In the genomic region with DNA sequence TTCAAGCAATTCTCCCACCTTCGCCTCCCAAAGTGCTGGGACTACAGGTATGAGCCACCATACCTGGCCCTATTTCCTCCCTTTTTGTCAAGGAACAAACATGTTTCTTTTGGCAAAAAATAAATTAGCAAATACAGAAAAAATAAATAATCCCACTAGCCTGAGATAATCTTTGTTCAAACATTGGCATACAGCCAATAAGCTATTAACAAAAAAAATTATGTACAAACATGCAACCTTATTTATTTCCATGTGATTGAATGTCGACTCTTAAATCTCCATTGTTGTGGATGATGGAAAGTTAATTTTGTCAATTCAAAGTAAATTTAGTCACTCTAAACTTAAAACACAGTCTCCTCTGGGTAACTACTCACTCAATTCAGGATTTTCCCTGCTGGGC, we compare ENCODE assay signal across 23 cellular contexts. TPM values are rescaled to one million over a fixed set of nuclear protein-coding genes. Genes with fewer than 3 reads are reported as not detected.
DNase-seq lines count a peak whose midpoint lies in the region; ATAC-seq, FAIRE-seq and TF ChIP-seq lines count a peak whose summit lies in the region.
"Had no signal": no experiment of that assay in that cellular context is flagged by ENCODE, and none has a peak within 500 bp of the region (broad histone marks: within the 10 kb centered on the region; RNA-seq: fewer than 3 reads in every experiment).

No MANE protein-coding gene starts in this region.

- H3K9ac ChIP-seq in IMR-90 (ENCODE audit: low read depth, low read length), result no peak overlapping the region
- no peak overlapping the region for H3K9ac ChIP-seq in K562 (ENCODE audit: insufficient read depth in 1 of 2, low read depth in 2 of 2, low read length in 2 of 2)
- no peak overlapping the region for H3K9ac ChIP-seq in SK-N-SH
- H3K9ac ChIP-seq: BLaER1 had no signal

- no peak overlapping the region for H3K56ac ChIP-seq in IMR-90 (ENCODE audit: extremely low read depth, insufficient read depth, low read length)

- H4K8ac ChIP-seq in IMR-90 (ENCODE audit: low read depth in 2 of 2, low read length in 2 of 2), result no peak overlapping the region

- H3K9me2 ChIP-seq in SK-N-SH, result no peaks in the 10 kb centered on the region

- peak overlapping the region; percentile 35 for H2AK5ac ChIP-seq in IMR-90 (ENCODE audit: low read depth, low read length)

- in situ Hi-C loops in IMR-90 (cut with MboI; ENCODE audit: low sequenced_read_pairs), result no loop called here
- in situ Hi-C loops in K562 (cut with MboI), result no loop called here

- intact Hi-C loops in IMR-90 (cut with micrococcal nuclease), result no loop called here
- intact Hi-C loops in K562 (cut with micrococcal nuclease), result no loop called here

- H4K20me1 ChIP-seq in IMR-90 (ENCODE audit: insufficient read depth, low read length) (no peaks in the 10 kb centered on the region), K562 (replicated peaks; ENCODE audit: control insufficient read depth, insufficient read depth, low read length) (no peaks in the 10 kb centered on the region), SK-N-SH (ENCODE audit: insufficient read depth) (no peaks in the 10 kb centered on the region)
- H4K20me1 ChIP-seq: BLaER1 had no signal

- H3K4ac ChIP-seq in IMR-90 (ENCODE audit: low read depth, low read length), result no peak overlapping the region; the same call in 1 of the 2 replicates

- no peak overlapping the region for H2BK5ac ChIP-seq in IMR-90 (ENCODE audit: low read depth, low read length, poor library complexity, severe bottlenecking)

- H3K14ac ChIP-seq in IMR-90 (replicated peaks; ENCODE audit: low read depth, low read length), result no peak overlapping the region

- peak overlapping the region; percentile 2; the same call in 1 of the 2 replicates for H2BK120ac ChIP-seq in IMR-90 (ENCODE audit: low read depth, low read length)

- no peak overlapping the region for H3K27ac ChIP-seq in HEK293 (ENCODE audit: extremely low read depth, low read depth, low read length)
- H3K27ac ChIP-seq in IMR-90 (ENCODE audit: insufficient read depth, low read length), result no peak overlapping the region
- H3K27ac ChIP-seq in K562 (ENCODE audit: extremely low read depth, low read depth, low read length), result no peak overlapping the region
- H3K27ac ChIP-seq in SK-N-SH (ENCODE audit: low read depth in 2 of 2, low read length in 1 of 2), result no peak overlapping the region
- H3K27ac ChIP-seq: BLaER1 had no signal

- no peaks in the 10 kb centered on the region for H3K9me3 ChIP-seq in HEK293 (ENCODE audit: control insufficient read depth, insufficient read depth, low read depth, low read length)
- no peaks in the 10 kb centered on the region for H3K9me3 ChIP-seq in IMR-90 (ENCODE audit: control insufficient read depth, insufficient read depth, low read length)
- no peaks in the 10 kb centered on the region for H3K9me3 ChIP-seq in K562 (replicated peaks; ENCODE audit: control insufficient read depth, insufficient read depth, low read depth, low read length)
- no peaks in the 10 kb centered on the region for H3K9me3 ChIP-seq in SK-N-SH
- H3K9me3 ChIP-seq: BE2C, BLaER1, Caco-2 had no signal

- no peak overlapping the region for H2AK9ac ChIP-seq in IMR-90 (replicated peaks; ENCODE audit: low read depth, low read length, poor library complexity)

- no peak for TF ChIP-seq POLR2A in IMR-90 (IDR thresholded peaks at IDR 0.05; ENCODE audit: low read depth, low read length)
- no peak for TF ChIP-seq POLR2A in K562 (conservative IDR thresholded peaks at IDR 0.05)

- WGBS in IMR-90 (ENCODE audit: extremely low coverage in 2 of 2, insufficient read length in 1 of 2), 2 experiments, result no CpG with 5 or more reads among the region's 2 CpGs
- WGBS in K562 (ENCODE audit: insufficient coverage, low coverage, missing lambda C conversion rate), result 48% methylated on average over 2 of the region's 2 CpGs
- 18% methylated on average over 2 of the region's 2 CpGs for WGBS in SK-N-SH (ENCODE audit: low lambda C conversion rate)

- no peak overlapping the region for H4K91ac ChIP-seq in IMR-90 (ENCODE audit: insufficient read depth, low read depth, low read length)

- no peaks in the 10 kb centered on the region for H3K36me3 ChIP-seq in HEK293 (ENCODE audit: control insufficient read depth in 2 of 2, insufficient read depth in 1 of 2, low read length in 2 of 2)
- no peaks in the 10 kb centered on the region for H3K36me3 ChIP-seq in IMR-90 (ENCODE audit: control insufficient read depth, insufficient read depth, low read length)
- peaks cover 3% of the 10 kb centered on the region; the same call in 2 of the 3 replicates for H3K36me3 ChIP-seq in K562 (ENCODE audit: control insufficient read depth, insufficient read depth, low read length)
- no peaks in the 10 kb centered on the region for H3K36me3 ChIP-seq in SK-N-SH (replicated peaks in 1 of 2; ENCODE audit: control insufficient read depth in 1 of 2, insufficient read depth in 2 of 2, low read length in 1 of 2)
- H3K36me3 ChIP-seq: BE2C, BLaER1 had no signal

- CTCF ChIA-PET in HEK293 (lab: Yijun Ruan, JAX) (interaction anchor here (2.8 to 3.3 kb wide), 2 partner anchors 22 to 88 kb away, joined by 12 to 13 read pairs; no protein-coding TSS in a partner anchor), IMR-90 (lab: Yijun Ruan, JAX) (interaction anchor here (1.0 kb wide), 1 partner anchor 14 kb away, joined by 5 read pairs; no protein-coding TSS in a partner anchor), K562 (lab: Yijun Ruan, JAX; ENCODE audit: low intra/inter-chr PET ratio) (interaction anchor here (0.7 kb wide), 1 partner anchor 971 kb away, joined by 3 read pairs; no protein-coding TSS in a partner anchor), SK-N-SH (lab: Yijun Ruan, JAX) (interaction anchor here (1.5 to 2.8 kb wide), 3 partner anchors 9 to 88 kb away, joined by 3 to 13 read pairs (median 10); no protein-coding TSS in a partner anchor)

- H3K4me1 ChIP-seq in HEK293 (ENCODE audit: control insufficient read depth, insufficient read depth, low read length) (no peaks in the 10 kb centered on the region), IMR-90 (ENCODE audit: control insufficient read depth, insufficient read depth, low read length) (peaks cover 13% of the 10 kb centered on the region), K562 (replicated peaks in 1 of 2; ENCODE audit: control insufficient read depth in 2 of 2, insufficient read depth in 2 of 2, low read length in 2 of 2) (peaks cover 4% of the 10 kb centered on the region in 2 experiments; a peak in 4 of 5 replicates), SK-N-SH (ENCODE audit: control insufficient read depth in 1 of 2, insufficient read depth in 2 of 2, low read depth in 1 of 2, low read length in 1 of 2) (no peaks in the 10 kb centered on the region)
- H3K4me1 ChIP-seq: BE2C, Caco-2 had no signal

- BruUV-seq in IMR-90 (replicated peaks; lab: Mats Ljungman, UMichigan) (no TSS peak), K562 (replicated peaks; lab: Mats Ljungman, UMichigan) (no TSS peak)

- H3K27me3 ChIP-seq in IMR-90 (ENCODE audit: control insufficient read depth, insufficient read depth, low read length) (no peaks in the 10 kb centered on the region), K562 (ENCODE audit: control insufficient read depth in 2 of 2, insufficient read depth in 2 of 2, low read length in 2 of 2) (no peaks in the 10 kb centered on the region), SK-N-SH (ENCODE audit: insufficient read depth) (no peaks in the 10 kb centered on the region)
- H3K27me3 ChIP-seq: BE2C, BLaER1 had no signal

- H3K79me1 ChIP-seq in IMR-90 (ENCODE audit: low read depth in 1 of 2, low read length in 2 of 2), result 0 out of 4 replicates have a peak, but pooled peaks cover 0 to 4% of the 10 kb centered on the region in 2 experiments

- no peak overlapping the region for H3K4me2 ChIP-seq in IMR-90 (ENCODE audit: low read depth, low read length)
- H3K4me2 ChIP-seq in K562 (ENCODE audit: insufficient read depth, low read length), result no peak overlapping the region
- no peak overlapping the region for H3K4me2 ChIP-seq in SK-N-SH
- H3K4me2 ChIP-seq: BLaER1 had no signal

- ATAC-seq in IMR-90 (ENCODE audit: low read depth), result no peak
- ATAC-seq in K562, result no peak
- ATAC-seq: CD8-positive, alpha-beta T cell had no signal

- TF ChIP-seq EP300 in K562 (IDR thresholded peaks at IDR 0.05; ENCODE audit: low read length) (no peak), SK-N-SH (IDR thresholded peaks at IDR 0.05; ENCODE audit: borderline replicate concordance in 1 of 2, low read depth in 1 of 2, low read length in 1 of 2) (no peak)

- H3F3A ChIP-seq in SK-N-SH (replicated peaks; ENCODE audit: insufficient read depth), result no peaks in the 10 kb centered on the region

- H2AFZ ChIP-seq in IMR-90 (replicated peaks; ENCODE audit: low read length, poor library complexity) (no peak overlapping the region), K562 (ENCODE audit: low read depth, low read length) (no peak overlapping the region), SK-N-SH (ENCODE audit: low read depth) (no peak overlapping the region)

- TF ChIP-seq RAD21 in IMR-90 (IDR thresholded peaks at IDR 0.05; ENCODE audit: low read length), result no peak
- no peak for TF ChIP-seq RAD21 in K562 (CRISPR knock-in tag; conservative IDR thresholded peaks at IDR 0.05 in 1 of 2, IDR thresholded peaks at IDR 0.05 in 1 of 2)
- no peak for TF ChIP-seq RAD21 in SK-N-SH (IDR thresholded peaks at IDR 0.05; ENCODE audit: low read length)

- peak overlapping the region; percentile 49; the same call in 1 of the 2 replicates for H2BK20ac ChIP-seq in IMR-90 (ENCODE audit: low read depth, low read length)

- H3K4me3 ChIP-seq in HEK293 (ENCODE audit: low read depth, low read length), result no peak overlapping the region
- no peak overlapping the region for H3K4me3 ChIP-seq in IMR-90 (ENCODE audit: insufficient read depth, low read depth, low read length)
- no peak overlapping the region for H3K4me3 ChIP-seq in K562
- no peak overlapping the region for H3K4me3 ChIP-seq in SK-N-SH (ENCODE audit: low read depth in 2 of 2, low read length in 1 of 2)
- H3K4me3 ChIP-seq: BLaER1 had no signal

- TF ChIP-seq CTCF in HEK293 (tag by site-specific recombination; IDR thresholded peaks at IDR 0.05) (no peak), IMR-90 (conservative IDR thresholded peaks at IDR 0.05; ENCODE audit: low read depth, low read length) (no peak), K562 (IDR thresholded peaks at IDR 0.05 in 2 of 3, conservative IDR thresholded peaks at IDR 0.05 in 1 of 3; ENCODE audit: insufficient read depth in 2 of 3, low read depth in 1 of 3, low read length in 3 of 3) (no peak), SK-N-SH (IDR thresholded peaks at IDR 0.05) (no peak)

- POLR2A ChIA-PET in HEK293 (lab: Yijun Ruan, JAX) (no interaction called here), IMR-90 (lab: Charles Lee; ENCODE audit: unreplicated experiment) (no interaction called here), K562 (lab: Yijun Ruan, JAX) (interaction anchor here (0.7 to 2.3 kb wide), 2 partner anchors 10 to 1596 kb away, joined by 3 to 10 read pairs; no protein-coding TSS in a partner anchor), SK-N-SH (lab: Yijun Ruan, JAX) (no interaction called here)

- H3K79me2 ChIP-seq in K562 (ENCODE audit: control insufficient read depth, insufficient read depth, low read length) (no peaks in the 10 kb centered on the region), SK-N-SH (ENCODE audit: insufficient read depth) (no peaks in the 10 kb centered on the region)

- dilution Hi-C loops in IMR-90 (cut with HindIII; ENCODE audit: low sequenced_read_pairs, unreplicated experiment), result no loop called here

- no peak overlapping the region for H3K23ac ChIP-seq in IMR-90 (ENCODE audit: low read depth, low read length)

- H3K9me1 ChIP-seq in IMR-90 (ENCODE audit: insufficient read depth, low read length) (0 out of 2 replicates have a peak, but pooled peaks cover 4% of the 10 kb centered on the region), K562 (ENCODE audit: control insufficient read depth, insufficient read depth, low read length) (no peaks in the 10 kb centered on the region)

- H3K18ac ChIP-seq in IMR-90 (ENCODE audit: low read depth, low read length), result no peak overlapping the region

- peak overlapping the region; percentile 15; the same call in 1 of the 3 replicates for H2BK15ac ChIP-seq in IMR-90 (ENCODE audit: low read depth, low read length)

- DNase-seq in IMR-90 (no peak), K562 (ENCODE audit: extremely low read depth in 1 of 4, low spot score in 3 of 4) (no peak), CD1c-positive myeloid dendritic cell (ENCODE audit: extremely low spot score) (no peak), SK-N-SH (no peak)
- DNase-seq: 8988T; ACHN; BE2C; C1 segment of cervical spinal cord; Caco-2; Calu3; CD4-positive, alpha-beta T cell; CD8-positive, alpha-beta T cell; DMS79 treated with DMSO at 0.1 percent for 48 hours; GF-D8 had no signal

- FAIRE-seq in K562 (lab: Jason Lieb, UNC), result no peak
- FAIRE-seq: A204.1, D721Med, G401.6, GM12891, GM19239 had no signal

- no peak overlapping the region for H4K5ac ChIP-seq in IMR-90 (ENCODE audit: low read depth, low read length)

RNA-seq across cellular contexts. Expression of gene IL16, which starts 18.3 kb away (rescaled TPM):
- total RNA-seq in IMR-90 (2012; rRNA removed) (under 0.01 and 0.18 TPM in 2 replicates), K562 (2014; rRNA removed) (5.6 and 5.9 TPM in 2 replicates), K562 (2014; rRNA removed; fragmentation: Illumina TruSeq; extraction: Trizol) (8.7 and 10.6 TPM in 2 replicates), K562 (2015; rRNA removed; fragmentation: Illumina TruSeq; extraction: Trizol) (7.6 and 8.1 TPM in 2 replicates), K562 (2021) (16.0 and 16.8 TPM in 2 replicates)
- polyA plus RNA-seq in IMR-90 (2012; rRNA removed) (0.24 and 0.27 TPM in 2 replicates), K562 (2011; rRNA removed) (3.1 and 13.3 TPM in 2 replicates), K562 (2014; fragmentation: Illumina TruSeq; extraction: Trizol) (15.2 and 17.7 TPM in 2 replicates), K562 (2014; fragmentation: Nextera tagmentation; extraction: Ambion mirVana) (1 to 10 TPM; 1.4 to 1.9 TPM), K562 (2014; rRNA removed) (15.0 and 18.8 TPM in 2 replicates), SK-N-SH (2012; rRNA removed) (0.10 TPM in 1 of 2 replicates, not detected in the other)
- polyA plus RNA-seq in IMR-90 (2012; cell fraction: cytosol; rRNA removed), result 0.04 and 0.22 TPM in 2 replicates
- 1.0 and 1.5 TPM in 2 replicates for polyA plus RNA-seq in IMR-90 (2012; cell fraction: nucleus; rRNA removed; ENCODE audit: low replicate concordance)
- total RNA-seq in K562 (2011; cell fraction: chromatin; rRNA removed; ENCODE audit: low replicate concordance), result 38.7 and 65.0 TPM in 2 replicates
- 25.1 and 33.4 TPM in 2 replicates for total RNA-seq in K562 (2011; cell fraction: nucleolus; rRNA removed)
- 22.6 and 27.1 TPM in 2 replicates for total RNA-seq in K562 (2011; cell fraction: nucleoplasm; rRNA removed)
- polyA plus RNA-seq in K562 (2011; cell fraction: cytosol; rRNA removed), result 2.6 and 10.3 TPM in 2 replicates
- polyA plus RNA-seq in K562 (2011; cell fraction: nucleus; rRNA removed), result 13.5 and 96.3 TPM in 2 replicates
- 10.6 and 19.0 TPM in 2 replicates for polyA plus RNA-seq in K562 (2012)
- 4.0 and 12.0 TPM in 2 replicates for polyA minus RNA-seq in K562 (2011; rRNA and poly(A)+ RNA removed)
- 0.46 and 5.0 TPM in 2 replicates for polyA minus RNA-seq in K562 (2011; cell fraction: cytosol; rRNA and poly(A)+ RNA removed)
- polyA minus RNA-seq in K562 (2011; cell fraction: nucleus; rRNA and poly(A)+ RNA removed), result 5.4 and 23.2 TPM in 2 replicates
- not detected in 2 replicates for polyA plus RNA-seq in SK-N-SH (2012; cell fraction: cytosol; rRNA removed)
- polyA plus RNA-seq in SK-N-SH (2012; cell fraction: nucleus; rRNA removed), result not detected in 2 replicates
- total RNA-seq: Caco-2, Calu3 had no signal

RNA-seq across cellular contexts. Expression of gene CFAP161, which starts 44.3 kb away (rescaled TPM):
- total RNA-seq in IMR-90 (2012; rRNA removed) (not detected in 2 replicates), K562 (2014; rRNA removed) (32.1 and 52.2 TPM in 2 replicates), K562 (2014; rRNA removed; fragmentation: Illumina TruSeq; extraction: Trizol) (51.7 and 69.6 TPM in 2 replicates), K562 (2015; rRNA removed; fragmentation: Illumina TruSeq; extraction: Trizol) (25.8 and 26.5 TPM in 2 replicates), K562 (2021) (36.3 and 36.5 TPM in 2 replicates)
- polyA plus RNA-seq in IMR-90 (2012; rRNA removed) (not detected in 2 replicates), K562 (2011; rRNA removed) (11.4 and 75.6 TPM in 2 replicates), K562 (2014; fragmentation: Illumina TruSeq; extraction: Trizol) (76.3 and 78.7 TPM in 2 replicates), K562 (2014; fragmentation: Nextera tagmentation; extraction: Ambion mirVana) (10 to 100 TPM; 78.3 to 83.3 TPM), K562 (2014; rRNA removed) (62.1 and 79.4 TPM in 2 replicates), SK-N-SH (2012; rRNA removed) (0.03 TPM in 1 of 2 replicates, not detected in the other)
- not detected in 2 replicates for polyA plus RNA-seq in IMR-90 (2012; cell fraction: cytosol; rRNA removed)
- not detected in 2 replicates for polyA plus RNA-seq in IMR-90 (2012; cell fraction: nucleus; rRNA removed; ENCODE audit: low replicate concordance)
- total RNA-seq in K562 (2011; cell fraction: chromatin; rRNA removed; ENCODE audit: low replicate concordance), result 121 and 131 TPM in 2 replicates
- 46.2 and 49.2 TPM in 2 replicates for total RNA-seq in K562 (2011; cell fraction: nucleolus; rRNA removed)
- total RNA-seq in K562 (2011; cell fraction: nucleoplasm; rRNA removed), result 56.2 and 86.6 TPM in 2 replicates
- polyA plus RNA-seq in K562 (2011; cell fraction: cytosol; rRNA removed), result 5.0 and 28.2 TPM in 2 replicates
- polyA plus RNA-seq in K562 (2011; cell fraction: nucleus; rRNA removed), result 13.9 and 76.2 TPM in 2 replicates
- polyA plus RNA-seq in K562 (2012), result 22.9 and 27.3 TPM in 2 replicates
- polyA minus RNA-seq in K562 (2011; rRNA and poly(A)+ RNA removed), result 10.7 and 54.7 TPM in 2 replicates
- polyA minus RNA-seq in K562 (2011; cell fraction: cytosol; rRNA and poly(A)+ RNA removed), result 5.2 and 32.8 TPM in 2 replicates
- 12.0 and 40.0 TPM in 2 replicates for polyA minus RNA-seq in K562 (2011; cell fraction: nucleus; rRNA and poly(A)+ RNA removed)
- polyA plus RNA-seq in SK-N-SH (2012; cell fraction: cytosol; rRNA removed), result not detected in 2 replicates
- polyA plus RNA-seq in SK-N-SH (2012; cell fraction: nucleus; rRNA removed), result 0.12 TPM in 1 of 2 replicates, not detected in the other
- total RNA-seq: Caco-2; Calu3; CD4-positive, alpha-beta T cell; CD8-positive, alpha-beta T cell had no signal
- polyA plus RNA-seq: AG04450, CD14-positive monocyte had no signal

Comparison
In these comparisons a context has a peak if more than half of its experiments do, and no peak if none do; other contexts are left out.
1. RNA of gene CFAP161, which starts 44.3 kb away (polyA plus RNA-seq): 5.0 to 83.3 TPM in K562; 0.03 to 0.12 TPM in SK-N-SH and not detected in IMR-90; every median in the first group is over 4 times any median in the second.